10 cellular contexts compared by ENCODE assay signal in genomic region chr14:53963491-53964227, GRCh38. TPM values are rescaled to one million over a fixed set of nuclear protein-coding genes. Genes with fewer than 3 reads are reported as not detected.
DNase-seq lines count a peak whose midpoint lies in the region; ATAC-seq and TF ChIP-seq lines count a peak whose summit lies in the region.
"Had no signal": no experiment of that assay in that cellular context is flagged by ENCODE, and none has a peak within 500 bp of the region (broad histone marks: within the 10 kb centered on the region; RNA-seq: fewer than 3 reads in every experiment).

No MANE protein-coding gene starts in this region.

- WGBS in mesendoderm (ENCODE audit: extremely low coverage, insufficient coverage, low lambda C conversion rate): no CpG with 5 or more reads among the region's 45 CpGs

- H3K36me3 ChIP-seq in HUES6 (ENCODE audit: control insufficient read depth, insufficient read depth, low read length) (no peaks in the 10 kb centered on the region), mesendoderm (ENCODE audit: control insufficient read depth, insufficient read depth, low read length) (no peaks in the 10 kb centered on the region)

- no peak overlapping the region for H3K4ac ChIP-seq in mesendoderm (ENCODE audit: low read depth, low read length)

- H4K8ac ChIP-seq in mesendoderm (ENCODE audit: low read depth, low read length): no peak overlapping the region

- H2AK5ac ChIP-seq in mesendoderm (ENCODE audit: low read length): no peak overlapping the region

- H2BK120ac ChIP-seq in mesendoderm (ENCODE audit: low read depth, low read length): no peak overlapping the region

- H3K23ac ChIP-seq in mesendoderm (ENCODE audit: low read length): no peak overlapping the region

- H3K27me3 ChIP-seq in HUES6 (ENCODE audit: control insufficient read depth, insufficient read depth, low read length) (peaks cover 27% of the 10 kb centered on the region), mesendoderm (ENCODE audit: insufficient read depth, low read length, poor library complexity) (peaks cover 5% of the 10 kb centered on the region)

- H3K9ac ChIP-seq in HUES6 (ENCODE audit: low read length) (no peak overlapping the region), mesendoderm (ENCODE audit: low read length) (peak overlapping the region; percentile 65)

- peaks cover 33% of the 10 kb centered on the region for H3K4me1 ChIP-seq in HUES6 (ENCODE audit: control insufficient read depth, insufficient read depth, low read length)
- H3K4me1 ChIP-seq in mesendoderm (ENCODE audit: control insufficient read depth, low read depth, low read length): peaks cover 6% of the 10 kb centered on the region

- H3K18ac ChIP-seq in mesendoderm (ENCODE audit: low read length): no peak overlapping the region

- no peak for ATAC-seq in GM18909 (IDR thresholded peaks at IDR 0.05; ENCODE audit: poor library complexity, unreplicated experiment)
- no peak for ATAC-seq in HG02938 (IDR thresholded peaks at IDR 0.05; ENCODE audit: unreplicated experiment)

- peak; percentile 66 for DNase-seq in ecto neural progenitor cell (ENCODE audit: low spot score)
- peak; percentile 74 for DNase-seq in mesendoderm
- no peak for DNase-seq in AG08396 (ENCODE audit: low spot score)
- DNase-seq in GDM1 (lab: John Stamatoyannopoulos, UW): no peak
- DNase-seq: activated gamma-delta T cell, NCI-H1436 treated with DMSO at 0.1 percent for 48 hours had no signal

- H3K79me1 ChIP-seq in mesendoderm (ENCODE audit: low read length): no peaks in the 10 kb centered on the region

- H3K4me3 ChIP-seq in HUES6 (ENCODE audit: low read depth, low read length): peak overlapping the region; percentile 51
- peak overlapping the region; percentile 23 for H3K4me3 ChIP-seq in mesendoderm (ENCODE audit: low read length)

- H2BK15ac ChIP-seq in mesendoderm (replicated peaks; ENCODE audit: low read depth): no peak overlapping the region

- no peak overlapping the region for H3K27ac ChIP-seq in 22Rv1
- H3K27ac ChIP-seq in HUES6 (ENCODE audit: low read depth, low read length): no peak overlapping the region
- H3K27ac ChIP-seq in mesendoderm (ENCODE audit: low read depth, low read length): no peak overlapping the region

- peaks cover 3% of the 10 kb centered on the region; the same call in 1 of the 2 replicates for H3K9me3 ChIP-seq in HUES6 (ENCODE audit: control insufficient read depth, insufficient read depth, low read depth, low read length)

- peak; percentile 80 for TF ChIP-seq CTCF in 22Rv1 (IDR thresholded peaks at IDR 0.05)

- H3K4me2 ChIP-seq in mesendoderm (ENCODE audit: low read length): peak overlapping the region; percentile 87

- peak overlapping the region; percentile 90 for H3K56ac ChIP-seq in mesendoderm (ENCODE audit: low read length)

- no peak overlapping the region for H2BK5ac ChIP-seq in mesendoderm (ENCODE audit: low read length)

- no peaks in the 10 kb centered on the region for H3K79me2 ChIP-seq in mesendoderm (ENCODE audit: control insufficient read depth, insufficient read depth, low read length)

- H4K5ac ChIP-seq in mesendoderm (ENCODE audit: low read length): no peak overlapping the region

RNA-seq across cellular contexts. Expression of gene BMP4, which starts 7.0 kb away (rescaled TPM):
- polyA plus RNA-seq in mesendoderm (2013, experiment 1 of 2): 7.8 TPM
- 8.5 TPM for polyA plus RNA-seq in mesendoderm (2013, experiment 2 of 2)

Comparison
In these comparisons a context has a peak if more than half of its experiments do, and no peak if none do; other contexts are left out.
1. DNase-seq: peak in ecto neural progenitor cell (single experiment) and mesendoderm (single experiment); none in AG08396 (single experiment) and GDM1 (single experiment).